19 cellular contexts compared by ENCODE assay signal in genomic region chr5:4977421-4977820, GRCh38.
"Had no signal": no experiment of that assay in that cellular context is flagged by ENCODE, and none has a peak within 500 bp of the region (broad histone marks: within the 10 kb centered on the region; RNA-seq: fewer than 3 reads in every experiment).

No MANE protein-coding gene starts in this region.

- H3K27me3 ChIP-seq: adrenal gland, body of pancreas, foreskin keratinocyte, suprapubic skin, transverse colon, vagina had no signal

- FAIRE-seq: colon had no signal

- H3K9me3 Mint-ChIP-seq: activated naive CD4-positive, alpha-beta T cell treated with anti-CD3 and anti-CD28 coated beads, Interleukin-2, amount 50 U/mL, for 24 hours; stimulated activated naive CD8-positive, alpha-beta T cell treated with anti-CD3 and anti-CD28 coated beads, Interleukin-15, Interleukin-2, amounts not matched to agents 100 ng/mL and 50 ng/mL, for 24 hours had no signal

- H3K4me3 ChIP-seq: adrenal gland, body of pancreas, dorsolateral prefrontal cortex, suprapubic skin, transverse colon, vagina had no signal

- H3K4me3 Mint-ChIP-seq: activated naive CD4-positive, alpha-beta T cell treated with anti-CD3 and anti-CD28 coated beads, Interleukin-2, amount 50 U/mL, for 24 hours; naive thymus-derived CD8-positive, alpha-beta T cell; stimulated activated naive CD8-positive, alpha-beta T cell treated with anti-CD3 and anti-CD28 coated beads, Interleukin-15, Interleukin-2, amounts not matched to agents 100 ng/mL and 50 ng/mL, for 24 hours had no signal

- H3K36me3 Mint-ChIP-seq: activated naive CD4-positive, alpha-beta T cell treated with anti-CD3 and anti-CD28 coated beads, Interleukin-2, amount 50 U/mL, for 24 hours; naive thymus-derived CD8-positive, alpha-beta T cell had no signal

- H3K27me3 Mint-ChIP-seq: stimulated activated naive CD8-positive, alpha-beta T cell treated with anti-CD3 and anti-CD28 coated beads, Interleukin-15, Interleukin-2, amounts not matched to agents 100 ng/mL and 50 ng/mL, for 24 hours had no signal

- H3K9me3 ChIP-seq: adrenal gland, body of pancreas, suprapubic skin, transverse colon, vagina had no signal

- H3K4me1 Mint-ChIP-seq: activated naive CD4-positive, alpha-beta T cell treated with anti-CD3 and anti-CD28 coated beads, Interleukin-2, amount 50 U/mL, for 24 hours; naive thymus-derived CD8-positive, alpha-beta T cell had no signal

- H3K4me1 ChIP-seq: adrenal gland, body of pancreas, foreskin keratinocyte, suprapubic skin, transverse colon, vagina had no signal

- H3K36me3 ChIP-seq: adrenal gland, suprapubic skin, transverse colon, vagina, WERI-Rb-1 had no signal

- H3K27ac Mint-ChIP-seq: activated naive CD4-positive, alpha-beta T cell treated with anti-CD3 and anti-CD28 coated beads, Interleukin-2, amount 50 U/mL, for 24 hours; naive thymus-derived CD8-positive, alpha-beta T cell; stimulated activated naive CD8-positive, alpha-beta T cell treated with anti-CD3 and anti-CD28 coated beads, Interleukin-15, Interleukin-2, amounts not matched to agents 100 ng/mL and 50 ng/mL, for 24 hours had no signal

- H3K27ac ChIP-seq: adrenal gland, dorsolateral prefrontal cortex, foreskin keratinocyte, suprapubic skin, transverse colon, vagina, WERI-Rb-1 had no signal

- DNase-seq: activated CD4-positive, alpha-beta T cell treated with anti-CD3 and anti-CD28 coated beads, Interleukin-2, amount 50 U/mL, for 48 hours; activated gamma-delta T cell; adrenal gland; body of pancreas; dorsolateral prefrontal cortex; foreskin keratinocyte; naive thymus-derived CD8-positive, alpha-beta T cell; posterior cingulate gyrus; retina; stimulated activated CD4-positive, alpha-beta T cell treated with anti-CD3 and anti-CD28 coated beads, Interleukin-2, amount 100 ng/mL, for 24 hours; SW 1271; T-helper 2 cell; transverse colon; WERI-Rb-1 had no signal
